8 cellular contexts compared by ENCODE assay signal in the genomic region with DNA sequence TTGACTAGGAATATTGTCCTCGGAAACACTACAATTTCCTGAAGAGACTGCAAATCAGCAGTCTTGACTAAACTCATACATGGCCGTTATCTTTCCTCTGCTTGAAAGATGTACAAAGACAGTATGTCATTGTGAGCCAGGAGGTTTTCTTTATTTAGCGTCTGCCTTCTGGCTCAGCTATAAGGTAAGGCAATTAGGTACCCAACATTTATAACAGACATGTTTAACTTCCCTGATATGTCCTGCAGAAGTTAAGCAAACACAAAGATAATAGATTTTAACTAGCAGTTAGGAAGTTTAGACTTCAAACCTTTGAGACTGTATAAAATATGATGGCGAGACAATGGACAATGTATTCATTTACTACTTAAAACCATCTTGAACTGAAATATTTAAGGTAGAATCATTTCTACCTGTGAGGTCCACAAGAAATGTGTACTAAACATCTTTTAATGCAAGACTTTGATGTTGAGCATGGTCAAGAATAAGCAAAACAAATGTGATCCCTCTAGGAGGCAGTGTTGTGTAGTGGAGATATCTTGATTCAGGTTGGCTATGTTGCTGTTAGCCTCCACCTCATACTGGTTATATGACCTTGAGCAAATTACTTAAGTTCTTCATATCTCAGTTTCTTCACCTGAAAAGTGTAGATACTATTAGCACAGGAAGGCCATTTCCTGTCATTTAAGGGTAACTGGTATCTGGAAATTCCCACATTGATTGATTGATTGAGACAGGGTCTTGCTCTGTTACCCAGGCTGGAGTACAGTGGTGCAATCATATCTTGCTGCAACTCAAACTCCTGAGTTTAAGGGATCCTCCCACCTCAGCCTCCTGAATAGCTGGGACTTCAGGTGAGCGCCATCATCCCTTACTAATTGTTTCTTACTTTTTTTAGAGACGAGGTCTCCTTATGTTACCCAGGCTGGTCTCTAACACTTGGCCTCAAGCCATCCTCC.
DNase-seq lines count a peak whose midpoint lies in the region; ATAC-seq and TF ChIP-seq lines count a peak whose summit lies in the region.

No MANE protein-coding gene starts in this region.

- no peaks in the 10 kb centered on the region for H3F3A ChIP-seq in smooth muscle cell (ENCODE audit: low read depth)

- H3K9me3 ChIP-seq in Peyer's patch (no peaks in the 10 kb centered on the region), smooth muscle cell (replicated peaks; ENCODE audit: low read depth) (no peaks in the 10 kb centered on the region)

- peak; percentile 81 for ATAC-seq in GM18498 (IDR thresholded peaks at IDR 0.05; ENCODE audit: unreplicated experiment)

- TF ChIP-seq CTCF in AG09319 (IDR thresholded peaks at IDR 0.05; ENCODE audit: low read depth, low read length) (peak; percentile 65), Peyer's patch (IDR thresholded peaks at IDR 0.05) (peak in 5 of 6 experiments; percentile 5 to 87 (median 79)), fibroblast of villous mesenchyme (IDR thresholded peaks at IDR 0.05; ENCODE audit: insufficient read depth, low read depth, low read length) (peak; percentile 68), smooth muscle cell (IDR thresholded peaks at IDR 0.05; ENCODE audit: borderline replicate concordance, insufficient read depth, poor library complexity, severe bottlenecking) (peak; percentile 49)

- TF ChIP-seq POLR2A in Peyer's patch (IDR thresholded peaks at IDR 0.05): no peak

- H3K27me3 ChIP-seq in Peyer's patch: no peaks in the 10 kb centered on the region
- H3K27me3 ChIP-seq in smooth muscle cell (ENCODE audit: low read depth): no peaks in the 10 kb centered on the region

- no peak overlapping the region for H3K9ac ChIP-seq in smooth muscle cell (ENCODE audit: low read depth)

- H3K36me3 ChIP-seq in Peyer's patch: no peaks in the 10 kb centered on the region
- no peaks in the 10 kb centered on the region for H3K36me3 ChIP-seq in smooth muscle cell (ENCODE audit: low read depth)

- H2AFZ ChIP-seq in smooth muscle cell (ENCODE audit: low read depth): no peak overlapping the region

- no peak overlapping the region for H3K27ac ChIP-seq in Peyer's patch
- H3K27ac ChIP-seq in smooth muscle cell (ENCODE audit: low read depth): no peak overlapping the region

- H3K4me2 ChIP-seq in smooth muscle cell: no peak overlapping the region

- 88% methylated on average over 6 of the region's 6 CpGs for WGBS in smooth muscle cell (ENCODE audit: low lambda C conversion rate)

- H3K79me2 ChIP-seq in smooth muscle cell (ENCODE audit: low read depth): no peaks in the 10 kb centered on the region

- no peak overlapping the region for H3K4me3 ChIP-seq in Peyer's patch
- H3K4me3 ChIP-seq in fibroblast of villous mesenchyme (ENCODE audit: low read depth, low read length): no peak overlapping the region
- H3K4me3 ChIP-seq in smooth muscle cell: no peak overlapping the region

- no peaks in the 10 kb centered on the region for H4K20me1 ChIP-seq in smooth muscle cell (ENCODE audit: low read depth)

- H3K4me1 ChIP-seq in Peyer's patch (peaks cover 0 to 9% (median 0%) of the 10 kb centered on the region in 4 donors), smooth muscle cell (ENCODE audit: low read depth) (no peaks in the 10 kb centered on the region)

- DNase-seq in AG09319 (ENCODE audit: extremely low read depth, low read depth) (peak; percentile 45), HS-5 (ENCODE audit: low read depth) (peak; percentile 8), Peyer's patch (no peak), fibroblast of villous mesenchyme (ENCODE audit: low read depth) (peak; percentile 73), smooth muscle cell (lab: John Stamatoyannopoulos, UW; ENCODE audit: unreplicated experiment) (no peak), cerebellar nuclear complex (lab: John Stamatoyannopoulos, UW) (no peak)
- DNase-seq in stimulated activated CD4-positive, alpha-beta T cell treated with anti-CD3 and anti-CD28 coated beads, Interleukin-4, amount 100 ng/mL, for 24 hours: no peak

Comparison
In these comparisons a context has a peak if more than half of its experiments do, and no peak if none do; other contexts are left out.
1. DNase-seq: peak in AG09319 (single experiment), HS-5 (single experiment) and fibroblast of villous mesenchyme (single experiment); none in Peyer's patch (0 of 3), smooth muscle cell (single experiment), stimulated activated CD4-positive, alpha-beta T cell treated with anti-CD3 and anti-CD28 coated beads, Interleukin-4, amount 100 ng/mL, for 24 hours (single experiment) and cerebellar nuclear complex (0 of 2).
2. Peak in every context shown above with its lines, with median percentiles within 50 percentile points of each other: CTCF ChIP-seq.